Comparison of ENCODE assay signal across 1 cellular context in the genomic region with DNA sequence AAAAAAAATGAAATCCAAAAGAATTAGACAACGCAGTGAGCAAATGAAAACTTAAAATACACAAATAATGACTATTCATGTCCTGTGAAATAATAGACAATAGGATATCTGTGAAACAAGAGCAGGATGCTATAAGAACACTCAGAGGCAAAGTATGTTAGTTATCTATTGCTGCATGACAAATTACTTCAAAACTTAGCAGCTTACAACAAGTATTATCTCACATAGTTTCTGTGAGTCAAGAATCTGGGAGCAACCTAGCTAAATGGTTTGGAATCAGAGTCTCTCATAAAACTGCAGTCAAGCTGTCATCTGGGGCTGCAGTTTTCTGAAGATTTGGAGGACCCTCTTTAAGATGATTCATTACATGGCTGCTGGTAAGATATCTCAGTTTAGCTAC.
A peak's percentile ranks its signal among the peaks of the same experiment; 100 is the strongest.
TF ChIP-seq lines count a peak whose summit lies in the region.

No MANE protein-coding gene starts in this region.

TF ChIP-seq in endothelial cell of umbilical vein, 7 proteins besides CTCF, POLR2A, EP300 and RAD21:
- TF ChIP-seq MYC (IDR thresholded peaks at IDR 0.05; ENCODE audit: low read depth, low read length) (no peak), JUN (IDR thresholded peaks at IDR 0.05; ENCODE audit: borderline replicate concordance, insufficient read depth, insufficient read length, low read depth) (no peak), FOS (IDR thresholded peaks at IDR 0.05; ENCODE audit: borderline replicate concordance, insufficient read depth, low read length) (peak; percentile 54), GATA2 (IDR thresholded peaks at IDR 0.05; ENCODE audit: insufficient read depth, insufficient read length, low read depth, low read length) (peak; percentile 47), EZH2 (IDR thresholded peaks at IDR 0.05; ENCODE audit: borderline replicate concordance, low read depth, low read length, severe bottlenecking) (no peak), POLR2AphosphoS5 (IDR thresholded peaks at IDR 0.05; ENCODE audit: insufficient read depth, low read depth, low read length) (no peak)
- TF ChIP-seq, protein P1, sequence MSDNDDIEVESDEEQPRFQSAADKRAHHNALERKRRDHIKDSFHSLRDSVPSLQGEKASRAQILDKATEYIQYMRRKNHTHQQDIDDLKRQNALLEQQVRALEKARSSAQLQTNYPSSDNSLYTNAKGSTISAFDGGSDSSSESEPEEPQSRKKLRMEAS (IDR thresholded peaks at IDR 0.05; ENCODE audit: insufficient read depth, insufficient read length) = no peak
